In the genomic region with DNA sequence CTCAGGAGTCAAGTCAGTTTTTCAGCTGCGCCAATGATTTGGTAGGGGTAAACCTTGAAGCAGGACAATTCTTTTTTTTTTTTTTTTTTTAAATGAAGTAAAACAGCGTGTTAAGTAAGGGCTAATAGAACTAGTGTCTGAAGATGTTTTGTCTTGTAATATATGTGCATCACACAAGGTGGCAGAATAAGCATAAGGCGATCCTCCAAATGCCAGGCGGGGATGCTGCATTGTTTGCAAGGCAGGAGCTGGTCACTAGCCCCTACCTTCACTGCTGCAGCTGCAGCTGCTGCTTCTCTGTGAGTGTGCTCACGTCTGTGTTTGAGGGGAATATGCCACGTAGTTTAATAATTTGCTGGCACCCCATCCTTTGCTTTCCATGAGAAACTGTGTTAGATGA, we compare ENCODE assay signal across 15 cellular contexts.
DNase-seq lines count a peak whose midpoint lies in the region; ATAC-seq and TF ChIP-seq lines count a peak whose summit lies in the region.
"Had no signal": no experiment of that assay in that cellular context is flagged by ENCODE, and none has a peak within 500 bp of the region (broad histone marks: within the 10 kb centered on the region; RNA-seq: fewer than 3 reads in every experiment).

No MANE protein-coding gene starts in this region.

- no CpG with 5 or more reads among the region's 6 CpGs for WGBS in mesendoderm (ENCODE audit: extremely low coverage, insufficient coverage, low lambda C conversion rate)

- no peak overlapping the region for H2BK5ac ChIP-seq in mesendoderm (ENCODE audit: low read length)

- no peak overlapping the region for H3K9ac ChIP-seq in mesendoderm (ENCODE audit: low read length)

- no peaks in the 10 kb centered on the region for H3K79me2 ChIP-seq in mesendoderm (ENCODE audit: control insufficient read depth, insufficient read depth, low read length)

- no peak overlapping the region for H3K18ac ChIP-seq in mesendoderm (ENCODE audit: low read length)

- H3K9me3 Mint-ChIP-seq in effector memory CD8-positive, alpha-beta T cell, result no peaks in the 10 kb centered on the region
- H3K9me3 Mint-ChIP-seq: CD8-positive, alpha-beta memory T cell had no signal

- no peak overlapping the region for H4K5ac ChIP-seq in mesendoderm (ENCODE audit: low read length)

- H3K56ac ChIP-seq in mesendoderm (ENCODE audit: low read length), result no peak overlapping the region

- H3K36me3 Mint-ChIP-seq in effector memory CD8-positive, alpha-beta T cell (ENCODE audit: insufficient read depth), result peaks cover 2% of the 10 kb centered on the region
- H3K36me3 Mint-ChIP-seq: CD8-positive, alpha-beta memory T cell had no signal

- peak; percentile 2 for TF ChIP-seq CTCF in GM12864 (IDR thresholded peaks at IDR 0.05; ENCODE audit: low read depth, low read length, missing control alignments)

- H3K9me3 ChIP-seq in MG63, result no peaks in the 10 kb centered on the region
- H3K9me3 ChIP-seq: heart left ventricle, lower lobe of right lung had no signal

- no peaks in the 10 kb centered on the region for H3K79me1 ChIP-seq in mesendoderm (ENCODE audit: low read length)

- no peak for DNase-seq in GM12864 (ENCODE audit: low read depth)
- peak; percentile 12 for DNase-seq in MG63
- peak; percentile 77 for DNase-seq in SK-N-DZ (ENCODE audit: low spot score)
- peak; percentile 37 for DNase-seq in mesendoderm
- no peak for DNase-seq in effector memory CD8-positive, alpha-beta T cell
- DNase-seq in DMS79 (lab: John Stamatoyannopoulos, UW), result no peak
- no peak for DNase-seq in NCI-H1436 (lab: John Stamatoyannopoulos, UW)
- DNase-seq: activated naive CD4-positive, alpha-beta T cell; CD8-positive, alpha-beta memory T cell; heart left ventricle; lower lobe of right lung; NCI-H1436 treated with DMSO at 0.1 percent for 48 hours; T1000 had no signal

- H3K4me2 ChIP-seq in mesendoderm (ENCODE audit: low read length), result no peak overlapping the region
- H3K4me2 ChIP-seq: PC-9 had no signal

- no peak overlapping the region for H3K4me3 ChIP-seq in GM12864 (ENCODE audit: low read depth, low read length)
- no peak overlapping the region for H3K4me3 ChIP-seq in MG63
- no peak overlapping the region for H3K4me3 ChIP-seq in mesendoderm (ENCODE audit: low read length)
- H3K4me3 ChIP-seq: cardiac muscle cell, heart left ventricle, lower lobe of right lung, PC-9 had no signal

- H3K27me3 Mint-ChIP-seq in effector memory CD8-positive, alpha-beta T cell, result no peaks in the 10 kb centered on the region

- H2BK15ac ChIP-seq in mesendoderm (replicated peaks; ENCODE audit: low read depth), result no peak overlapping the region

- H3K27ac ChIP-seq in mesendoderm (ENCODE audit: low read depth, low read length), result no peak overlapping the region
- H3K27ac ChIP-seq: cardiac muscle cell, heart left ventricle, lower lobe of right lung, PC-9 had no signal

- H3K4me1 Mint-ChIP-seq in effector memory CD8-positive, alpha-beta T cell (ENCODE audit: low read depth in 2 of 2), result no peaks in the 10 kb centered on the region
- H3K4me1 Mint-ChIP-seq: CD8-positive, alpha-beta memory T cell had no signal

- H3K36me3 ChIP-seq in MG63 (no peaks in the 10 kb centered on the region), mesendoderm (ENCODE audit: control insufficient read depth, insufficient read depth, low read length) (no peaks in the 10 kb centered on the region)
- H3K36me3 ChIP-seq: cardiac muscle cell, heart left ventricle, lower lobe of right lung had no signal

- no peak overlapping the region for H4K8ac ChIP-seq in mesendoderm (ENCODE audit: low read depth, low read length)

- no peak overlapping the region for H2AK5ac ChIP-seq in mesendoderm (ENCODE audit: low read length)

- no peak overlapping the region for H3K23ac ChIP-seq in mesendoderm (ENCODE audit: low read length)

- H3K4me3 Mint-ChIP-seq in effector memory CD8-positive, alpha-beta T cell, result no peak overlapping the region
- H3K4me3 Mint-ChIP-seq: CD8-positive, alpha-beta memory T cell had no signal

- no peaks in the 10 kb centered on the region for H3K4me1 ChIP-seq in mesendoderm (ENCODE audit: control insufficient read depth, low read depth, low read length)
- H3K4me1 ChIP-seq: heart left ventricle, lower lobe of right lung had no signal

- no peak overlapping the region for H3K27ac Mint-ChIP-seq in effector memory CD8-positive, alpha-beta T cell
- H3K27ac Mint-ChIP-seq: CD8-positive, alpha-beta memory T cell had no signal

- H3K4ac ChIP-seq in mesendoderm (ENCODE audit: low read depth, low read length), result no peak overlapping the region

- no peak overlapping the region for H2BK120ac ChIP-seq in mesendoderm (ENCODE audit: low read depth, low read length)

- no peak for ATAC-seq in effector memory CD8-positive, alpha-beta T cell (replicated peaks)
- ATAC-seq: lower lobe of right lung had no signal

- H3K27me3 ChIP-seq in MG63 (peaks cover 6% of the 10 kb centered on the region), mesendoderm (ENCODE audit: insufficient read depth, low read length, poor library complexity) (no peaks in the 10 kb centered on the region)
- H3K27me3 ChIP-seq: cardiac muscle cell, heart left ventricle had no signal

Comparison
In these comparisons a context has a peak if more than half of its experiments do, and no peak if none do; other contexts are left out.
1. DNase-seq: peak in MG63 (single experiment), SK-N-DZ (single experiment) and mesendoderm (single experiment); none in GM12864 (single experiment), effector memory CD8-positive, alpha-beta T cell (0 of 3), DMS79 (single experiment) and NCI-H1436 (single experiment).